17 cellular contexts compared by ENCODE assay signal in genomic region chr4:186878203-186878800, GRCh38.
DNase-seq lines count a peak whose midpoint lies in the region; ATAC-seq and TF ChIP-seq lines count a peak whose summit lies in the region.
"Had no signal": no experiment of that assay in that cellular context is flagged by ENCODE, and none has a peak within 500 bp of the region (broad histone marks: within the 10 kb centered on the region; RNA-seq: fewer than 3 reads in every experiment).

No MANE protein-coding gene starts in this region.

- H3K27ac ChIP-seq in body of pancreas = no peak overlapping the region
- H3K27ac ChIP-seq: BLaER1 treated with 17β-estradiol and CSF1 and Interleukin-3, amounts not matched to agents 10 nM and 100 nM; PC-9 had no signal

- no peak for TF ChIP-seq POLR2A in body of pancreas (IDR thresholded peaks at IDR 0.05)

- no peaks in the 10 kb centered on the region for H3K27me3 ChIP-seq in body of pancreas
- H3K27me3 ChIP-seq: BLaER1 treated with 17β-estradiol and CSF1 and Interleukin-3, amounts not matched to agents 10 nM and 100 nM had no signal

- no peaks in the 10 kb centered on the region for H3K4me1 ChIP-seq in body of pancreas
- H3K4me1 ChIP-seq: BLaER1 treated with 17β-estradiol and CSF1 and Interleukin-3, amounts not matched to agents 10 nM and 100 nM; HAP-1 had no signal

- H3K4me3 ChIP-seq in body of pancreas = no peak overlapping the region
- H3K4me3 ChIP-seq: BLaER1 treated with 17β-estradiol and CSF1 and Interleukin-3, amounts not matched to agents 10 nM and 100 nM; HAP-1; K562; PC-9 had no signal

- TF ChIP-seq CTCF in body of pancreas (IDR thresholded peaks at IDR 0.05) = no peak

- intact Hi-C loops in body of pancreas (cut with DNase I) = no loop called here

- ATAC-seq in GM21619 (IDR thresholded peaks at IDR 0.05; ENCODE audit: unreplicated experiment) = no peak
- ATAC-seq in body of pancreas = no peak
- ATAC-seq: CD8-positive, alpha-beta T cell; K562 had no signal

- DNase-seq in AG08395 (ENCODE audit: low spot score) = peak; percentile 33
- peak; percentile 11 for DNase-seq in GM03348 (ENCODE audit: low spot score)
- peak; percentile 11 for DNase-seq in RPMI7951 (ENCODE audit: low read depth)
- peak; percentile 55 for DNase-seq in myocyte (ENCODE audit: low read depth)
- no peak for DNase-seq in NCI-H82 (lab: John Stamatoyannopoulos, UW)
- no peak for DNase-seq in DMS79 treated with DMSO at 0.1 percent for 48 hours (lab: John Stamatoyannopoulos, UW)
- no peak for DNase-seq in body of pancreas
- DNase-seq: Calu3; CD8-positive, alpha-beta T cell; NCI-H1092 treated with DMSO at 0.1 percent for 48 hours; NCI-H146; NCI-H510A; PC-9 had no signal

- no peaks in the 10 kb centered on the region for H3K9me3 ChIP-seq in body of pancreas
- H3K9me3 ChIP-seq: HAP-1 had no signal

- H3K36me3 ChIP-seq in body of pancreas (replicated peaks in 1 of 2; ENCODE audit: insufficient read depth in 1 of 2, low read depth in 2 of 2) = no peaks in the 10 kb centered on the region
- H3K36me3 ChIP-seq: BLaER1 treated with 17β-estradiol and CSF1 and Interleukin-3, amounts not matched to agents 10 nM and 100 nM; HAP-1 had no signal

- WGBS in body of pancreas, 2 donors = 82 to 91% methylated on average over 2 of the region's 2 CpGs

Comparison
In these comparisons a context has a peak if more than half of its experiments do, and no peak if none do; other contexts are left out.
1. DNase-seq: peak in AG08395 (single experiment), GM03348 (single experiment), RPMI7951 (single experiment) and myocyte (single experiment); none in NCI-H82 (single experiment), DMS79 treated with DMSO at 0.1 percent for 48 hours (single experiment) and body of pancreas (0 of 4).